ENCODE assay signal across 1 cellular context in the genomic region with DNA sequence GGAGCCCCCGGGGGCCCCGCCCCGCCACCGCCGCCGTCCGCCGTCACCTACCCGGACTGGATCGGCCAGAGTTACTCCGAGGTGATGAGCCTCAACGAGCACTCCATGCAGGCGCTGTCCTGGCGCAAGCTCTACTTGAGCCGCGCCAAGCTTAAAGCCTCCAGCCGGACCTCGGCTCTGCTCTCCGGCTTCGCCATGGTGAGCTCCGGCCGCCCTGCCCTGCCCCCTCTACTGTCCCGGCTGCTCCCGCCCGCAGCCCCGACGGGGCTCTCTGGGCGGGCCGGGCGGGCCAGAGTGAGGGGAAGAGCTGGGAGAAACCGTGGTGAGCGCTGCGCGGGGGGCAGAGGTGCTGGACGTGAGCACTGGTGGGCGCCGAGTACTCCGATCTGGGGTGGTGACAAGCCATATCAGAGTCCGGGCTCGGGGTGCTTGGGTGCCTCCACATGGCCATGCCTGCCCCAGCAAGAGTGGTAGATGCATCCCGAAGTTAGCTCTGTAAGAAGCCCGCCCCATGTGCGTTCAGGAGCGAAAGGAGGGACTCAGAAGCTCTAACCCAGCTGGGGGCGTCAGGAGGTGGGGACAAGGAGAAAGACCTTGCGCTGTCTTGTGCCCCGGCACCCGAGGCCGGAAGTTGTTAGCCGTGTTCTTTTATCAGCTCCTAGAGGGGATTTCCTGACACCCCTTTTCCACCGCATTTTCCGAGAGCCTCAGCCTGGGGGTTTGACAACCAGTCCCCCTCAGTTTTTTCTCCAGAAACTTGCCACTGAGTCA.
TF ChIP-seq lines count a peak whose summit lies in the region.

No MANE protein-coding gene starts in this region.

TF ChIP-seq in HepG2, 621 proteins besides CTCF, POLR2A, EP300 and RAD21 (continued from another document):
- TF ChIP-seq, protein P1, sequence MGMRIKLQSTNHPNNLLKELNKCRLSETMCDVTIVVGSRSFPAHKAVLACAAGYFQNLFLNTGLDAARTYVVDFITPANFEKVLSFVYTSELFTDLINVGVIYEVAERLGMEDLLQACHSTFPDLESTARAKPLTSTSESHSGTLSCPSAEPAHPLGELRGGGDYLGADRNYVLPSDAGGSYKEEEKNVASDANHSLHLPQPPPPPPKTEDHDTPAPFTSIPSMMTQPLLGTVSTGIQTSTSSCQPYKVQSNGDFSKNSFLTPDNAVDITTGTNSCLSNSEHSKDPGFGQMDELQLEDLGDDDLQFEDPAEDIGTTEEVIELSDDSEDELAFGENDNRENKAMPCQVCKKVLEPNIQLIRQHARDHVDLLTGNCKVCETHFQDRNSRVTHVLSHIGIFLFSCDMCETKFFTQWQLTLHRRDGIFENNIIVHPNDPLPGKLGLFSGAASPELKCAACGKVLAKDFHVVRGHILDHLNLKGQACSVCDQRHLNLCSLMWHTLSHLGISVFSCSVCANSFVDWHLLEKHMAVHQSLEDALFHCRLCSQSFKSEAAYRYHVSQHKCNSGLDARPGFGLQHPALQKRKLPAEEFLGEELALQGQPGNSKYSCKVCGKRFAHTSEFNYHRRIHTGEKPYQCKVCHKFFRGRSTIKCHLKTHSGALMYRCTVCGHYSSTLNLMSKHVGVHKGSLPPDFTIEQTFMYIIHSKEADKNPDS (CRISPR knock-in tag; IDR thresholded peaks at IDR 0.05), result no peak
- TF ChIP-seq ZFP90 (CRISPR knock-in tag; IDR thresholded peaks at IDR 0.05; ENCODE audit: borderline replicate concordance), result no peak
- TF ChIP-seq, protein P2, sequence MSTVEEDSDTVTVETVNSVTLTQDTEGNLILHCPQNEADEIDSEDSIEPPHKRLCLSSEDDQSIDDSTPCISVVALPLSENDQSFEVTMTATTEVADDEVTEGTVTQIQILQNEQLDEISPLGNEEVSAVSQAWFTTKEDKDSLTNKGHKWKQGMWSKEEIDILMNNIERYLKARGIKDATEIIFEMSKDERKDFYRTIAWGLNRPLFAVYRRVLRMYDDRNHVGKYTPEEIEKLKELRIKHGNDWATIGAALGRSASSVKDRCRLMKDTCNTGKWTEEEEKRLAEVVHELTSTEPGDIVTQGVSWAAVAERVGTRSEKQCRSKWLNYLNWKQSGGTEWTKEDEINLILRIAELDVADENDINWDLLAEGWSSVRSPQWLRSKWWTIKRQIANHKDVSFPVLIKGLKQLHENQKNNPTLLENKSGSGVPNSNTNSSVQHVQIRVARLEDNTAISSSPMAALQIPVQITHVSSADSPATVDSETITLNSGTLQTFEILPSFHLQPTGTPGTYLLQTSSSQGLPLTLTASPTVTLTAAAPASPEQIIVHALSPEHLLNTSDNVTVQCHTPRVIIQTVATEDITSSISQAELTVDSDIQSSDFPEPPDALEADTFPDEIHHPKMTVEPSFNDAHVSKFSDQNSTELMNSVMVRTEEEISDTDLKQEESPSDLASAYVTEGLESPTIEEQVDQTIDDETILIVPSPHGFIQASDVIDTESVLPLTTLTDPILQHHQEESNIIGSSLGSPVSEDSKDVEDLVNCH (CRISPR knock-in tag; IDR thresholded peaks at IDR 0.05), result no peak
- no peak for TF ChIP-seq CENPX (CRISPR knock-in tag; IDR thresholded peaks at IDR 0.05)
- TF ChIP-seq YEATS2 (CRISPR knock-in tag; IDR thresholded peaks at IDR 0.05; ENCODE audit: borderline replicate concordance), result no peak
- TF ChIP-seq, protein P3, sequence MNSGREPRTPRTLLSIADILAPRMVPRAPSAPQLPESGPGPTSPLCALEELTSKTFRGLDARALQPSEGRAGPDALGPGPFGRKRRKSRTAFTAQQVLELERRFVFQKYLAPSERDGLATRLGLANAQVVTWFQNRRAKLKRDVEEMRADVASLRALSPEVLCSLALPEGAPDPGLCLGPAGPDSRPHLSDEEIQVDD (CRISPR knock-in tag; IDR thresholded peaks at IDR 0.05; ENCODE audit: borderline replicate concordance), result no peak
- TF ChIP-seq ZSCAN22 (CRISPR knock-in tag; IDR thresholded peaks at IDR 0.05), result no peak
- no peak for TF ChIP-seq MIER2 (CRISPR knock-in tag; IDR thresholded peaks at IDR 0.05)
- no peak for TF ChIP-seq XBP1 (CRISPR knock-in tag; IDR thresholded peaks at IDR 0.05)
- TF ChIP-seq ASH2L (IDR thresholded peaks at IDR 0.05; ENCODE audit: insufficient read length, low read depth, low read length), result peak; percentile 14
- TF ChIP-seq FOXC1 (CRISPR knock-in tag; IDR thresholded peaks at IDR 0.05; ENCODE audit: borderline replicate concordance), result no peak
- no peak for TF ChIP-seq CENPT (CRISPR knock-in tag; IDR thresholded peaks at IDR 0.05; ENCODE audit: low read depth)
- TF ChIP-seq, protein P4, sequence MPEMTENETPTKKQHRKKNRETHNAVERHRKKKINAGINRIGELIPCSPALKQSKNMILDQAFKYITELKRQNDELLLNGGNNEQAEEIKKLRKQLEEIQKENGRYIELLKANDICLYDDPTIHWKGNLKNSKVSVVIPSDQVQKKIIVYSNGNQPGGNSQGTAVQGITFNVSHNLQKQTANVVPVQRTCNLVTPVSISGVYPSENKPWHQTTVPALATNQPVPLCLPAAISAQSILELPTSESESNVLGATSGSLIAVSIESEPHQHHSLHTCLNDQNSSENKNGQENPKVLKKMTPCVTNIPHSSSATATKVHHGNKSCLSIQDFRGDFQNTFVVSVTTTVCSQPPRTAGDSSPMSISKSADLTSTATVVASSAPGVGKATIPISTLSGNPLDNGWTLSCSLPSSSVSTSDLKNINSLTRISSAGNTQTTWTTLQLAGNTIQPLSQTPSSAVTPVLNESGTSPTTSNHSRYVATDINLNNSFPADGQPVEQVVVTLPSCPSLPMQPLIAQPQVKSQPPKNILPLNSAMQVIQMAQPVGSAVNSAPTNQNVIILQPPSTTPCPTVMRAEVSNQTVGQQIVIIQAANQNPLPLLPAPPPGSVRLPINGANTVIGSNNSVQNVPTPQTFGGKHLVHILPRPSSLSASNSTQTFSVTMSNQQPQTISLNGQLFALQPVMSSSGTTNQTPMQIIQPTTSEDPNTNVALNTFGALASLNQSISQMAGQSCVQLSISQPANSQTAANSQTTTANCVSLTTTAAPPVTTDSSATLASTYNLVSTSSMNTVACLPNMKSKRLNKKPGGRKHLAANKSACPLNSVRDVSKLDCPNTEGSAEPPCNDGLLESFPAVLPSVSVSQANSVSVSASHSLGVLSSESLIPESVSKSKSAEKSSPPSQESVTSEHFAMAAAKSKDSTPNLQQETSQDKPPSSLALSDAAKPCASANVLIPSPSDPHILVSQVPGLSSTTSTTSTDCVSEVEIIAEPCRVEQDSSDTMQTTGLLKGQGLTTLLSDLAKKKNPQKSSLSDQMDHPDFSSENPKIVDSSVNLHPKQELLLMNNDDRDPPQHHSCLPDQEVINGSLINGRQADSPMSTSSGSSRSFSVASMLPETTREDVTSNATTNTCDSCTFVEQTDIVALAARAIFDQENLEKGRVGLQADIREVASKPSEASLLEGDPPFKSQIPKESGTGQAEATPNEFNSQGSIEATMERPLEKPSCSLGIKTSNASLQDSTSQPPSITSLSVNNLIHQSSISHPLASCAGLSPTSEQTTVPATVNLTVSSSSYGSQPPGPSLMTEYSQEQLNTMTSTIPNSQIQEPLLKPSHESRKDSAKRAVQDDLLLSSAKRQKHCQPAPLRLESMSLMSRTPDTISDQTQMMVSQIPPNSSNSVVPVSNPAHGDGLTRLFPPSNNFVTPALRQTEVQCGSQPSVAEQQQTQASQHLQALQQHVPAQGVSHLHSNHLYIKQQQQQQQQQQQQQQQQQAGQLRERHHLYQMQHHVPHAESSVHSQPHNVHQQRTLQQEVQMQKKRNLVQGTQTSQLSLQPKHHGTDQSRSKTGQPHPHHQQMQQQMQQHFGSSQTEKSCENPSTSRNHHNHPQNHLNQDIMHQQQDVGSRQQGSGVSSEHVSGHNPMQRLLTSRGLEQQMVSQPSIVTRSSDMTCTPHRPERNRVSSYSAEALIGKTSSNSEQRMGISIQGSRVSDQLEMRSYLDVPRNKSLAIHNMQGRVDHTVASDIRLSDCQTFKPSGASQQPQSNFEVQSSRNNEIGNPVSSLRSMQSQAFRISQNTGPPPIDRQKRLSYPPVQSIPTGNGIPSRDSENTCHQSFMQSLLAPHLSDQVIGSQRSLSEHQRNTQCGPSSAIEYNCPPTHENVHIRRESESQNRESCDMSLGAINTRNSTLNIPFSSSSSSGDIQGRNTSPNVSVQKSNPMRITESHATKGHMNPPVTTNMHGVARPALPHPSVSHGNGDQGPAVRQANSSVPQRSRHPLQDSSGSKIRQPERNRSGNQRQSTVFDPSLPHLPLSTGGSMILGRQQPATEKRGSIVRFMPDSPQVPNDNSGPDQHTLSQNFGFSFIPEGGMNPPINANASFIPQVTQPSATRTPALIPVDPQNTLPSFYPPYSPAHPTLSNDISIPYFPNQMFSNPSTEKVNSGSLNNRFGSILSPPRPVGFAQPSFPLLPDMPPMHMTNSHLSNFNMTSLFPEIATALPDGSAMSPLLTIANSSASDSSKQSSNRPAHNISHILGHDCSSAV (CRISPR knock-in tag; IDR thresholded peaks at IDR 0.05; ENCODE audit: borderline replicate concordance), result no peak
- TF ChIP-seq ELF3 (CRISPR knock-in tag; IDR thresholded peaks at IDR 0.05), result no peak
- 0 out of 2 replicates have a peak, but pooled peaks have one; percentile 3 for TF ChIP-seq MEF2D (CRISPR knock-in tag; IDR thresholded peaks at IDR 0.05)
- TF ChIP-seq PHB2 (IDR thresholded peaks at IDR 0.05; ENCODE audit: partially characterized antibody), result no peak
- TF ChIP-seq KDM2A (CRISPR knock-in tag; IDR thresholded peaks at IDR 0.05; ENCODE audit: borderline replicate concordance, low read depth), result peak; percentile 47; the same call in 1 of the 2 replicates
- TF ChIP-seq, protein P5, sequence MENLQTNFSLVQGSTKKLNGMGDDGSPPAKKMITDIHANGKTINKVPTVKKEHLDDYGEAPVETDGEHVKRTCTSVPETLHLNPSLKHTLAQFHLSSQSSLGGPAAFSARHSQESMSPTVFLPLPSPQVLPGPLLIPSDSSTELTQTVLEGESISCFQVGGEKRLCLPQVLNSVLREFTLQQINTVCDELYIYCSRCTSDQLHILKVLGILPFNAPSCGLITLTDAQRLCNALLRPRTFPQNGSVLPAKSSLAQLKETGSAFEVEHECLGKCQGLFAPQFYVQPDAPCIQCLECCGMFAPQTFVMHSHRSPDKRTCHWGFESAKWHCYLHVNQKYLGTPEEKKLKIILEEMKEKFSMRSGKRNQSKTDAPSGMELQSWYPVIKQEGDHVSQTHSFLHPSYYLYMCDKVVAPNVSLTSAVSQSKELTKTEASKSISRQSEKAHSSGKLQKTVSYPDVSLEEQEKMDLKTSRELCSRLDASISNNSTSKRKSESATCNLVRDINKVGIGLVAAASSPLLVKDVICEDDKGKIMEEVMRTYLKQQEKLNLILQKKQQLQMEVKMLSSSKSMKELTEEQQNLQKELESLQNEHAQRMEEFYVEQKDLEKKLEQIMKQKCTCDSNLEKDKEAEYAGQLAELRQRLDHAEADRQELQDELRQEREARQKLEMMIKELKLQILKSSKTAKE (CRISPR knock-in tag; IDR thresholded peaks at IDR 0.05; ENCODE audit: borderline replicate concordance), result no peak
- TF ChIP-seq ZNF296 (CRISPR knock-in tag; conservative IDR thresholded peaks at IDR 0.05), result no peak
- no peak for TF ChIP-seq CHD2 (IDR thresholded peaks at IDR 0.05; ENCODE audit: low read depth, low read length)
- TF ChIP-seq MBD4 (IDR thresholded peaks at IDR 0.05; ENCODE audit: borderline replicate concordance, low read length), result no peak
- peak; percentile 39; the same call in 1 of the 2 replicates for TF ChIP-seq MYC (CRISPR knock-in tag; IDR thresholded peaks at IDR 0.05; ENCODE audit: borderline replicate concordance)
- no peak for TF ChIP-seq ZNF329 (CRISPR knock-in tag; IDR thresholded peaks at IDR 0.05; ENCODE audit: low read depth)
- TF ChIP-seq HNRNPK (IDR thresholded peaks at IDR 0.05; ENCODE audit: low read depth, low read length, poor library complexity, severe bottlenecking), result no peak
- TF ChIP-seq, protein P6, sequence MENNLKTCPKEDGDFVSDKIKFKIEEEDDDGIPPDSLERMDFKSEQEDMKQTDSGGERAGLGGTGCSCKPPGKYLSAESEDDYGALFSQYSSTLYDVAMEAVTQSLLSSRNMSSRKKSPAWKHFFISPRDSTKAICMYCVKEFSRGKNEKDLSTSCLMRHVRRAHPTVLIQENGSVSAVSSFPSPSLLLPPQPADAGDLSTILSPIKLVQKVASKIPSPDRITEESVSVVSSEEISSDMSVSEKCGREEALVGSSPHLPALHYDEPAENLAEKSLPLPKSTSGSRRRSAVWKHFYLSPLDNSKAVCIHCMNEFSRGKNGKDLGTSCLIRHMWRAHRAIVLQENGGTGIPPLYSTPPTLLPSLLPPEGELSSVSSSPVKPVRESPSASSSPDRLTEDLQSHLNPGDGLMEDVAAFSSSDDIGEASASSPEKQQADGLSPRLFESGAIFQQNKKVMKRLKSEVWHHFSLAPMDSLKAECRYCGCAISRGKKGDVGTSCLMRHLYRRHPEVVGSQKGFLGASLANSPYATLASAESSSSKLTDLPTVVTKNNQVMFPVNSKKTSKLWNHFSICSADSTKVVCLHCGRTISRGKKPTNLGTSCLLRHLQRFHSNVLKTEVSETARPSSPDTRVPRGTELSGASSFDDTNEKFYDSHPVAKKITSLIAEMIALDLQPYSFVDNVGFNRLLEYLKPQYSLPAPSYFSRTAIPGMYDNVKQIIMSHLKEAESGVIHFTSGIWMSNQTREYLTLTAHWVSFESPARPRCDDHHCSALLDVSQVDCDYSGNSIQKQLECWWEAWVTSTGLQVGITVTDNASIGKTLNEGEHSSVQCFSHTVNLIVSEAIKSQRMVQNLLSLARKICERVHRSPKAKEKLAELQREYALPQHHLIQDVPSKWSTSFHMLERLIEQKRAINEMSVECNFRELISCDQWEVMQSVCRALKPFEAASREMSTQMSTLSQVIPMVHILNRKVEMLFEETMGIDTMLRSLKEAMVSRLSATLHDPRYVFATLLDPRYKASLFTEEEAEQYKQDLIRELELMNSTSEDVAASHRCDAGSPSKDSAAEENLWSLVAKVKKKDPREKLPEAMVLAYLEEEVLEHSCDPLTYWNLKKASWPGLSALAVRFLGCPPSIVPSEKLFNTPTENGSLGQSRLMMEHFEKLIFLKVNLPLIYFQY (CRISPR knock-in tag; IDR thresholded peaks at IDR 0.05; ENCODE audit: borderline replicate concordance), result no peak
- TF ChIP-seq ZNF446 (CRISPR knock-in tag; IDR thresholded peaks at IDR 0.05), result no peak
- TF ChIP-seq ZNF451 (CRISPR knock-in tag; IDR thresholded peaks at IDR 0.05), result no peak; the same call in 1 of the 2 replicates
- no peak for TF ChIP-seq ZNF331 (CRISPR knock-in tag; IDR thresholded peaks at IDR 0.05)
- no peak for TF ChIP-seq TBX3 (IDR thresholded peaks at IDR 0.05; ENCODE audit: borderline replicate concordance)
- TF ChIP-seq, protein P7, sequence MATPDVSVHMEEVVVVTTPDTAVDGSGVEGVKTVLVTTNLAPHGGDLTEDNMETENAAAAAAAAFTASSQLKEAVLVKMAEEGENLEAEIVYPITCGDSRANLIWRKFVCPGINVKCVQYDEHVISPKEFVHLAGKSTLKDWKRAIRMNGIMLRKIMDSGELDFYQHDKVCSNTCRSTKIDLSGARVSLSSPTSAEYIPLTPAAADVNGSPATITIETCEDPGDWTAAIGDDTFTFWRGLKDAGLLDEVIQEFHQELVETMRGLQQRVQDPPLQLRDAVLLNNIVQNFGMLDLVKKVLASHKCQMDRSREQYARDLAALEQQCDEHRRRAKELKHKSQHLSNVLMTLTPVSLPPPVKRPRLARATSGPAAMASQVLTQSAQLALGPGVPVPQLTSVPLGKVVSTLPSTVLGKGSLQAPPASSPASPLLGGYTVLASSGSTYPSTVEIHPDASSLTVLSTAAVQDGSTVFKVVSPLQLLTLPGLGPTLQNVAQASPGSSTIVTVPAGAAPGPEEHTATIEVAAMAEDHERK (CRISPR knock-in tag; IDR thresholded peaks at IDR 0.05; ENCODE audit: low read depth), result no peak
- TF ChIP-seq JUNB (CRISPR knock-in tag; IDR thresholded peaks at IDR 0.05; ENCODE audit: borderline replicate concordance), result no peak
- TF ChIP-seq KDM4B (CRISPR knock-in tag; IDR thresholded peaks at IDR 0.05), result no peak
